In genomic region chr3:110965976-110966375, GRCh38 we compare ENCODE assay signal across 31 cellular contexts.
"Had no signal": no experiment of that assay in that cellular context is flagged by ENCODE, and none has a peak within 500 bp of the region (broad histone marks: within the 10 kb centered on the region; RNA-seq: fewer than 3 reads in every experiment).

No MANE protein-coding gene starts in this region.

- H3K9ac ChIP-seq: SK-N-SH had no signal

- H3K36me3 Mint-ChIP-seq: T-cell had no signal

- H3K27ac ChIP-seq: Peyer's patch, SJSA1, VCaP had no signal

- H3K36me3 ChIP-seq: Peyer's patch, SJSA1 had no signal

- H3K4me3 Mint-ChIP-seq: activated CD4-positive, alpha-beta T cell treated with anti-CD3 and anti-CD28 coated beads, Interleukin-2, amount 10 ng/mL, durations not matched to agents 24 days and 14 days; activated CD8-positive, alpha-beta T cell treated with anti-CD3 and anti-CD28 coated beads for 36 hours; activated naive CD8-positive, alpha-beta T cell treated with anti-CD3 and anti-CD28 coated beads for 36 hours; activated T-cell treated with anti-CD3 and anti-CD28 coated beads, Interleukin-2, amount 50 U/mL, for 72 hours; activated T-helper 17 cell treated with anti-CD3 and anti-CD28 coated beads, Interleukin-2, amount 50 U/mL, for 72 hours; T-cell had no signal

- H3K4me3 ChIP-seq: Peyer's patch, SJSA1 had no signal

- H3K9me3 Mint-ChIP-seq: activated CD4-positive, alpha-beta T cell treated with anti-CD3 and anti-CD28 coated beads, Interleukin-2, amount 10 ng/mL, durations not matched to agents 24 days and 14 days had no signal

- H3K27ac Mint-ChIP-seq: activated CD4-positive, alpha-beta T cell treated with anti-CD3 and anti-CD28 coated beads, Interleukin-2, amount 10 ng/mL, durations not matched to agents 24 days and 14 days; activated CD8-positive, alpha-beta T cell treated with anti-CD3 and anti-CD28 coated beads for 36 hours; activated naive CD8-positive, alpha-beta T cell treated with anti-CD3 and anti-CD28 coated beads for 36 hours; activated T-cell treated with anti-CD3 and anti-CD28 coated beads, Interleukin-2, amount 50 U/mL, for 72 hours; activated T-helper 17 cell treated with anti-CD3 and anti-CD28 coated beads, Interleukin-2, amount 50 U/mL, for 72 hours; T-cell had no signal

- H3K9me3 ChIP-seq: Peyer's patch had no signal

- H3K4me1 ChIP-seq: Peyer's patch had no signal

- DNase-seq: activated CD4-positive, alpha-beta T cell treated with anti-CD3 and anti-CD28 coated beads, Interleukin-2, amount 10 ng/mL, durations not matched to agents 24 days and 14 days; activated CD4-positive, alpha-beta T cell treated with anti-CD3 and anti-CD28 coated beads, Interleukin-2, amount 50 U/mL, for 4 hours; activated CD4-positive, CD25-positive, alpha-beta regulatory T cell; activated CD8-positive, alpha-beta T cell treated with anti-CD3 and anti-CD28 coated beads for 36 hours; activated effector memory CD4-positive, alpha-beta T cell treated with anti-CD3 and anti-CD28 coated beads, Interleukin-2, amount 50 U/mL, for 16 hours; activated naive CD4-positive, alpha-beta T cell; activated naive CD4-positive, alpha-beta T cell treated with anti-CD3 and anti-CD28 coated beads, Interleukin-2, amount 50 U/mL, for 16 hours; activated naive CD8-positive, alpha-beta T cell treated with anti-CD3 and anti-CD28 coated beads for 36 hours; activated T-cell treated with anti-CD3 and anti-CD28 coated beads, Interleukin-2, amount 50 U/mL, for 1 hour; activated T-cell treated with anti-CD3 and anti-CD28 coated beads, Interleukin-2, amount 50 U/mL, for 72 hours; amniotic stem cell; aorta; NCI-H1105; NCI-H1417 treated with DMSO at 0.1 percent for 48 hours; NCI-H1694; NCI-H2029; NCI-H345; NCI-H524 treated with DMSO at 0.1 percent for 48 hours; NCI-H748 treated with DMSO at 0.1 percent for 48 hours; NK-92 treated with Interleukin-12 subunit alpha and Interleukin-12 subunit beta, amount 100 ng/mL, for 24 hours; PC-3; Peyer's patch; RPMI8226; SHP77 treated with DMSO at 0.1 percent for 48 hours; SK-N-SH; T-cell; T-helper 2 cell; T-helper 9 cell had no signal

- H3K4me2 ChIP-seq: SK-N-SH had no signal

- H3K4me1 Mint-ChIP-seq: activated naive CD8-positive, alpha-beta T cell treated with anti-CD3 and anti-CD28 coated beads for 36 hours; activated T-helper 17 cell treated with anti-CD3 and anti-CD28 coated beads, Interleukin-2, amount 50 U/mL, for 72 hours; T-cell had no signal

- H3K27me3 ChIP-seq: Peyer's patch, SJSA1 had no signal

- ATAC-seq: activated CD8-positive, alpha-beta T cell treated with anti-CD3 and anti-CD28 coated beads for 36 hours; activated T-cell treated with anti-CD3 and anti-CD28 coated beads, Interleukin-2, amount 50 U/mL, for 72 hours; activated T-helper 17 cell treated with anti-CD3 and anti-CD28 coated beads, Interleukin-2, amount 50 U/mL, for 72 hours; PC-3; T-cell had no signal

- H3K27me3 Mint-ChIP-seq: activated CD4-positive, alpha-beta T cell treated with anti-CD3 and anti-CD28 coated beads, Interleukin-2, amount 10 ng/mL, durations not matched to agents 24 days and 14 days; activated CD8-positive, alpha-beta T cell treated with anti-CD3 and anti-CD28 coated beads for 36 hours; activated T-helper 17 cell treated with anti-CD3 and anti-CD28 coated beads, Interleukin-2, amount 50 U/mL, for 72 hours had no signal
